ENCODE assay signal across 7 cellular contexts in the genomic region with DNA sequence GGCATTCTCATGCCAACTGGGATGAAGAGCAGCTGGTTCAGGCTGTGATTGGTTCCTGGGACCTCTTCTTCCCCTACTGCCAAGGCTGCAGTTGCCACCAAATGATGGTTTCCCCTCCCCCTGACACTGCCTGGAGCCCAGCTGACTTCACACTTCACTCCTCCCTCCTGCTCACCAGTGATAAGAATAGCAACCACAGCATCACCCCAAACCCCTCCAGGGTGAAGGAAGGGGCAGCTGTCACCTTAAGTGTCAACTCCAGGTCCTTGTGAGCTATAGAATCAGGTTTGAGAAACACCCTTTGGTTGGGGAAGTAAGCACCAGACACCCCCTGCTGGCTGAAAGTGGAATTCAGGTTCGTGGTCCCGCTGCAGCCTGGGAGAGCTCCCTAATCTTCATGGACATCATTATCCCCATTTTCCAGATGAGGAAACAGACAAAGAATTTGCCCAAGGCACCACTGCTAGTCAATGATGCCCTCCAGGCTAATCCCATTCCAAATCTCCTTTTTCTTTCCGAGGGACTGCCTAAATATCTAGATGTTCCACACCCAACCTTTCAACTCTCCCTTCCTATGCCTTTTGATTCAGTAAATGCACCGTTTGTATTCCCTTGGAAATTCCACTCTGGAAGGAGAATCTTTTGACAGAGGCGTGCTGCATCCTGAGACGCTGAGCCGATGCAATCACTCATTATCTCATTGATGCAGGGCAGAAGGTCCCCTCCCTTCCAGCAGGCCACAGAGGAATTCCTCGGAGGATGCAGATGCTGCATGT. TPM values are rescaled to one million over a fixed set of nuclear protein-coding genes. Genes with fewer than 3 reads are reported as not detected.
DNase-seq lines count a peak whose midpoint lies in the region; FAIRE-seq and TF ChIP-seq lines count a peak whose summit lies in the region.

No MANE protein-coding gene starts in this region.

- no peak overlapping the region for H3K14ac ChIP-seq in H1 (ENCODE audit: insufficient read length)

- no peak for TF ChIP-seq POLR2A in H1 (IDR thresholded peaks at IDR 0.05; ENCODE audit: control extremely low read depth in 1 of 2, low read depth in 2 of 2, low read length in 2 of 2)

- H2BK20ac ChIP-seq in H1 (ENCODE audit: low read length), result no peak overlapping the region

- TF ChIP-seq RAD21 in H1 (IDR thresholded peaks at IDR 0.05 in 1 of 2, conservative IDR thresholded peaks at IDR 0.05 in 1 of 2; ENCODE audit: low read depth in 2 of 2, low read length in 2 of 2), result peak; percentile 76 to 80

- H2BK15ac ChIP-seq in H1 (ENCODE audit: low read length), result no peak overlapping the region

- no peak overlapping the region for H2AK5ac ChIP-seq in H1 (ENCODE audit: low read depth, low read length)

- no peaks in the 10 kb centered on the region; a peak in 2 of 7 replicates for H3K27me3 ChIP-seq in H1 (replicated peaks in 1 of 4; ENCODE audit: control insufficient read depth in 3 of 4, extremely low read depth in 1 of 4, insufficient read depth in 3 of 4, low read length in 3 of 4)

- POLR2A ChIA-PET in H1 (lab: Charles Lee; ENCODE audit: partially characterized antibody), result no interaction called here

- DNase-seq in GM13977 (ENCODE audit: low spot score) (peak; percentile 45), NCI-H1105 treated with DMSO at 0.1 percent for 48 hours (lab: John Stamatoyannopoulos, UW) (peak; percentile 51), H1 (ENCODE audit: low read depth in 1 of 2, low spot score in 2 of 2) (peak in 1 of 2 experiments; percentile 91), mucosa of gallbladder (ENCODE audit: low spot score) (peak; percentile 32), ureter (ENCODE audit: low spot score) (no peak)
- DNase-seq in activated CD4-positive, alpha-beta T cell treated with anti-CD3 and anti-CD28 coated beads, Interleukin-2, amount 50 U/mL, for 24 hours (ENCODE audit: low read depth in 1 of 2, low spot score in 1 of 2), result peak; percentile 21 to 23
- peak in 4 of 6 experiments; percentile 5 to 44 (median 25) for DNase-seq in stimulated activated naive CD4-positive, alpha-beta T cell (lab: John Stamatoyannopoulos, UW)

- H3K4me1 ChIP-seq in H1 (replicated peaks in 1 of 4; ENCODE audit: control insufficient read depth in 3 of 4, insufficient read depth in 4 of 4, low read length in 3 of 4), result peaks cover 0 to 3% (median 0%) of the 10 kb centered on the region in 4 experiments; a peak in 4 of 7 replicates

- TF ChIP-seq EP300 in H1 (IDR thresholded peaks at IDR 0.05; ENCODE audit: borderline replicate concordance in 1 of 2, low read depth in 2 of 2, low read length in 2 of 2), result no peak

- no peak overlapping the region for H3K4me3 ChIP-seq in H1 (ENCODE audit: extremely low read depth in 1 of 4, insufficient read depth in 2 of 4, low read depth in 3 of 4, low read length in 4 of 4)

- TF ChIP-seq CTCF in GM13977 (IDR thresholded peaks at IDR 0.05; ENCODE audit: extremely low read depth, insufficient read depth, missing control alignments) (peak; percentile 70), H1 (IDR thresholded peaks at IDR 0.05; ENCODE audit: control extremely low read depth in 1 of 3, insufficient read depth in 1 of 3, low read depth in 1 of 3, low read length in 3 of 3) (peak; percentile 75 to 86 (median 85))

- no peaks in the 10 kb centered on the region for H4K20me1 ChIP-seq in H1 (replicated peaks in 1 of 2; ENCODE audit: control insufficient read depth in 1 of 2, insufficient read depth in 2 of 2, low read length in 2 of 2)

- no peak overlapping the region for H3K4ac ChIP-seq in H1 (replicated peaks; ENCODE audit: insufficient read length, low read depth, low read length)

- CTCF ChIA-PET in H1 (lab: Charles Lee; ENCODE audit: partially characterized antibody), result interaction anchor here (0.5 to 10.7 kb wide), 54 partner anchors 10 to 423 kb away, joined by 3 to 117 read pairs (median 4); no protein-coding TSS in a partner anchor

- no peaks in the 10 kb centered on the region for H3K79me2 ChIP-seq in H1 (ENCODE audit: control insufficient read depth in 1 of 2, insufficient read depth in 2 of 2, low read length in 2 of 2)

- no peaks in the 10 kb centered on the region for H3K23me2 ChIP-seq in H1 (ENCODE audit: low read depth, low read length)

- FAIRE-seq in H1 (lab: Jason Lieb, UNC), result peak; percentile 98

- H3K27ac ChIP-seq in H1 (ENCODE audit: low read depth, low read length), result no peak overlapping the region

- no peak overlapping the region for H3K18ac ChIP-seq in H1 (ENCODE audit: extremely low read depth, low read length)

- no peaks in the 10 kb centered on the region; a peak in 1 of 8 replicates for H3K36me3 ChIP-seq in H1 (ENCODE audit: control insufficient read depth in 2 of 4, insufficient read depth in 4 of 4, low read length in 3 of 4)

- H3K56ac ChIP-seq in H1 (replicated peaks; ENCODE audit: insufficient read length, low read depth, low read length), result no peak overlapping the region

- no peak overlapping the region for H3K9ac ChIP-seq in H1 (replicated peaks in 1 of 4; ENCODE audit: extremely low read depth in 1 of 4, low read depth in 3 of 4, low read length in 3 of 4)

- H2BK5ac ChIP-seq in H1 (ENCODE audit: low read depth, low read length), result no peak overlapping the region

- in situ Hi-C loops in GM13977 (cut with MboI; ENCODE audit: low pct_unique_long_range_greater_than_20kb, low sequenced_read_pairs, unreplicated experiment), result no loop called here

- WGBS in H1 (ENCODE audit: extremely low coverage in 1 of 2, insufficient coverage in 1 of 2, insufficient read length in 1 of 2, insufficient replicate concordance in 2 of 2, low coverage in 1 of 2, low lambda C conversion rate in 2 of 2, missing lambda C conversion rate in 1 of 2), 2 experiments, result 46% methylated on average over 8 of the region's 8 CpGs; no CpG with 5 or more reads in 1 of the 2 experiments

- H3K79me1 ChIP-seq in H1 (ENCODE audit: low read depth, low read length), result no peaks in the 10 kb centered on the region

- H3K4me2 ChIP-seq in H1 (ENCODE audit: insufficient read depth in 1 of 2, low read depth in 2 of 2, low read length in 2 of 2), result no peak overlapping the region

- H4K5ac ChIP-seq in H1 (ENCODE audit: insufficient read length, low read depth, low read length), result no peak overlapping the region

- no peak overlapping the region for H2BK12ac ChIP-seq in H1 (ENCODE audit: low read depth, low read length)

- H3K9me3 ChIP-seq in H1 (ENCODE audit: insufficient read depth in 2 of 2, low read depth in 1 of 2, low read length in 1 of 2), result peaks cover 8% of the 10 kb centered on the region in 2 experiments

- H3K23ac ChIP-seq in H1 (ENCODE audit: insufficient read length), result no peak overlapping the region

- no peak overlapping the region for H4K8ac ChIP-seq in H1 (ENCODE audit: extremely low read depth, insufficient read depth, low read length)

- no peak overlapping the region for H2AFZ ChIP-seq in H1 (ENCODE audit: low read length)

- H4K91ac ChIP-seq in H1 (replicated peaks; ENCODE audit: insufficient read length, low read length), result no peak overlapping the region

- H2BK120ac ChIP-seq in H1 (replicated peaks; ENCODE audit: low read depth, low read length), result no peak overlapping the region

TF ChIP-seq in H1, 55 proteins besides CTCF, POLR2A, EP300 and RAD21:
- TF ChIP-seq KDM1A (IDR thresholded peaks at IDR 0.05; ENCODE audit: borderline replicate concordance, low read length), result peak; percentile 29; the same call in 1 of the 2 replicates
- TF ChIP-seq CHD2 (IDR thresholded peaks at IDR 0.05; ENCODE audit: low read length), result no peak
- 0 out of 4 replicates have a peak, but pooled peaks of 1 of the 2 experiments have one; percentile 27 for TF ChIP-seq HDAC2 (IDR thresholded peaks at IDR 0.05; ENCODE audit: borderline replicate concordance in 1 of 2, low read depth in 2 of 2, low read length in 2 of 2)
- TF ChIP-seq CREB1 (IDR thresholded peaks at IDR 0.05), result no peak

RNA-seq across cellular contexts. Expression of gene UQCRFS1, which starts 50.5 kb away (rescaled TPM):
- total RNA-seq in H1 (2021; fragmentation: NEBNext Ultra II Directional; extraction: Animal tissue kit (Norgen Biotek cat#: 25700)), result 50.9 and 52.4 TPM in 2 replicates
- polyA plus RNA-seq in H1 (2011; rRNA removed), result 53.8 and 59.1 TPM in 2 replicates
- 58.2 TPM for polyA plus RNA-seq in H1 (2011; cell fraction: cytosol; rRNA removed)
- 38.1 TPM for polyA plus RNA-seq in H1 (2011; cell fraction: nucleus; rRNA removed)
- 46.6 to 58.9 TPM (median 50.9 TPM) in 4 replicates for polyA plus RNA-seq in H1 (2012, experiment 1 of 2)
- polyA plus RNA-seq in H1 (2012, experiment 2 of 2), result 31.9 TPM
- polyA plus RNA-seq in H1 (2013, experiment 1 of 2), result 34.2 TPM
- 35.0 TPM for polyA plus RNA-seq in H1 (2013, experiment 2 of 2)
- 54.2 and 58.8 TPM in 2 replicates for polyA minus RNA-seq in H1 (2011; rRNA and poly(A)+ RNA removed)
- 23.2 TPM for polyA minus RNA-seq in H1 (2011; cell fraction: cytosol; rRNA and poly(A)+ RNA removed)
- 28.5 TPM for polyA minus RNA-seq in H1 (2011; cell fraction: nucleus; rRNA and poly(A)+ RNA removed)
- 33.1 TPM for total RNA-seq in mucosa of gallbladder
- 31.8 TPM for total RNA-seq in ureter
